In genomic region chr4:125070869-125071268, GRCh38 we compare ENCODE assay signal across 24 cellular contexts.
DNase-seq lines count a peak whose midpoint lies in the region; ATAC-seq and TF ChIP-seq lines count a peak whose summit lies in the region.
"Had no signal": no experiment of that assay in that cellular context is flagged by ENCODE, and none has a peak within 500 bp of the region (broad histone marks: within the 10 kb centered on the region; RNA-seq: fewer than 3 reads in every experiment).

No MANE protein-coding gene starts in this region.

- no peak overlapping the region for H3K56ac ChIP-seq in mesendoderm (ENCODE audit: low read length)

- H4K8ac ChIP-seq in mesendoderm (ENCODE audit: low read depth, low read length) = no peak overlapping the region

- H2AK5ac ChIP-seq in mesendoderm (ENCODE audit: low read length) = no peak overlapping the region

- H3K79me1 ChIP-seq in mesendoderm (ENCODE audit: low read length) = no peaks in the 10 kb centered on the region

- no peak overlapping the region for H4K5ac ChIP-seq in mesendoderm (ENCODE audit: low read length)

- no peaks in the 10 kb centered on the region for H3K4me1 ChIP-seq in mesendoderm (ENCODE audit: control insufficient read depth, low read depth, low read length)
- H3K4me1 ChIP-seq: adrenal gland, BLaER1, right lobe of liver had no signal

- H2BK120ac ChIP-seq in mesendoderm (ENCODE audit: low read depth, low read length) = no peak overlapping the region

- no peak overlapping the region for H3K4me2 ChIP-seq in mesendoderm (ENCODE audit: low read length)
- H3K4me2 ChIP-seq: BLaER1, hepatocyte had no signal

- H3K23ac ChIP-seq in mesendoderm (ENCODE audit: low read length) = no peak overlapping the region

- H2BK5ac ChIP-seq in mesendoderm (ENCODE audit: low read length) = no peak overlapping the region

- no peak overlapping the region for H3K27ac ChIP-seq in mesendoderm (ENCODE audit: low read depth, low read length)
- H3K27ac ChIP-seq: adrenal gland, BLaER1, hepatocyte, right lobe of liver, RWPE1 had no signal

- H2BK15ac ChIP-seq in mesendoderm (replicated peaks; ENCODE audit: low read depth) = no peak overlapping the region

- H3K4ac ChIP-seq in mesendoderm (ENCODE audit: low read depth, low read length) = no peak overlapping the region

- no peaks in the 10 kb centered on the region for H3K27me3 ChIP-seq in mesendoderm (ENCODE audit: insufficient read depth, low read length, poor library complexity)
- H3K27me3 ChIP-seq: adrenal gland, BLaER1, hepatocyte, right lobe of liver had no signal

- no peaks in the 10 kb centered on the region for H3K79me2 ChIP-seq in mesendoderm (ENCODE audit: control insufficient read depth, insufficient read depth, low read length)
- H3K79me2 ChIP-seq: hepatocyte had no signal

- no peak for ATAC-seq in GM18867 (IDR thresholded peaks at IDR 0.05; ENCODE audit: unreplicated experiment)
- ATAC-seq: right lobe of liver; stimulated activated naive CD8-positive, alpha-beta T cell treated with anti-CD3 and anti-CD28 coated beads, Interleukin-15, Interleukin-2, amounts not matched to agents 100 U/mL and 50 U/mL, for 24 hours had no signal

- no peak overlapping the region for H3K4me3 ChIP-seq in LNCaP clone FGC (ENCODE audit: low read depth, low read length)
- no peak overlapping the region for H3K4me3 ChIP-seq in mesendoderm (ENCODE audit: low read length)
- H3K4me3 ChIP-seq: adrenal gland, BLaER1, hepatocyte, right lobe of liver had no signal

- no peaks in the 10 kb centered on the region for H3K36me3 ChIP-seq in mesendoderm (ENCODE audit: control insufficient read depth, insufficient read depth, low read length)
- H3K36me3 ChIP-seq: adrenal gland, BLaER1, right lobe of liver had no signal

- H3K9ac ChIP-seq in mesendoderm (ENCODE audit: low read length) = no peak overlapping the region
- H3K9ac ChIP-seq: BLaER1 had no signal

- no peak overlapping the region for H3K18ac ChIP-seq in mesendoderm (ENCODE audit: low read length)

- TF ChIP-seq CTCF in LNCaP clone FGC (IDR thresholded peaks at IDR 0.05; ENCODE audit: control insufficient read depth, extremely low read depth, insufficient read depth) = peak; percentile 25; the same call in 1 of the 2 replicates

- peak; percentile 25 for DNase-seq in DMS153 (lab: John Stamatoyannopoulos, UW)
- no peak for DNase-seq in DMS153 treated with DMSO at 0.1 percent for 48 hours (lab: John Stamatoyannopoulos, UW; ENCODE audit: unreplicated experiment)
- DNase-seq in LNCaP clone FGC (ENCODE audit: low read depth) = no peak
- DNase-seq in SK-N-DZ (ENCODE audit: low spot score) = peak; percentile 21
- DNase-seq in mesendoderm = peak; percentile 83
- DNase-seq in superior temporal gyrus (ENCODE audit: extremely low spot score) = no peak
- no peak for DNase-seq in NOMO-1 (lab: John Stamatoyannopoulos, UW; ENCODE audit: unreplicated experiment in 2 of 2)
- DNase-seq: 8988T; activated CD4-positive, CD25-positive, alpha-beta regulatory T cell; activated effector memory CD4-positive, alpha-beta T cell treated with anti-CD3 and anti-CD28 coated beads, Interleukin-2, amount 50 U/mL, for 16 hours; adrenal gland; central memory CD4-positive, alpha-beta T cell; DMS79; effector CD8-positive, alpha-beta T cell; H9; kidney glomerular epithelial cell; NCI-H1694 treated with DMSO at 0.1 percent for 48 hours; NCI-H774; right lobe of liver; stimulated activated naive CD8-positive, alpha-beta T cell treated with anti-CD3 and anti-CD28 coated beads, Interleukin-15, Interleukin-2, amounts not matched to agents 100 U/mL and 50 U/mL, for 24 hours had no signal

Comparison
In these comparisons a context has a peak if more than half of its experiments do, and no peak if none do; other contexts are left out.
1. DNase-seq: peak in DMS153 (single experiment), SK-N-DZ (single experiment) and mesendoderm (single experiment); none in DMS153 treated with DMSO at 0.1 percent for 48 hours (single experiment), LNCaP clone FGC (single experiment), superior temporal gyrus (single experiment) and NOMO-1 (0 of 2).